ENCODE assay signal across 6 cellular contexts in the genomic region with DNA sequence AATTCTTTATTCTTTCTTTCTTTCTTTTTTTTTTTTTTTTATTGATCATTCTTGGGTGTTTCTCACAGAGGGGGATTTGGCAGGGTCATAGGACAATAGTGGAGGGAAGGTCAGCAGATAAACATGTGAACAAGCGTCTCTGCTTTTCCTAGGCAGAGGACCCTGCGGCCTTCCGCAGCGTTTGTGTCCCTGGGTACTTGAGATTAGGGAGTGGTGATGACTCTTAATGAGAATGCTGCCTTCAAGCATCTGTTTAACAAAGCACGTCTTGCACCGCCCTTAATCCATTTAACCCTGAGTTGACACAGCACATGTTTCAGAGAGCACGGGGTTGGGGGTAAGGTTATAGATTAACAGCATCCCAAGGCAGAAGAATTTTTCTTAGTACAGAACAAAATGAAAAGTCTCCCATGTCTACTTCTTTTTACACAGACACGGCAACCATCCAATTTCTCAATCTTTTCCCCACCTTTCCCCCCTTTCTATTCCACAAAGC. TPM values are rescaled to one million over a fixed set of nuclear protein-coding genes. Genes with fewer than 3 reads are reported as not detected.
DNase-seq lines count a peak whose midpoint lies in the region; ATAC-seq, FAIRE-seq and TF ChIP-seq lines count a peak whose summit lies in the region.
"Not testable (repeated sequence)": the region's sequence is repeated elsewhere in the genome, so short reads cannot be mapped to it uniquely, and the experiment has no call there.

No MANE protein-coding gene starts in this region.

- peak overlapping the region; percentile 42 for H3K27ac Mint-ChIP-seq in Caco-2 (ENCODE audit: unreplicated experiment)
- H3K27ac Mint-ChIP-seq in glutamatergic neuron (ENCODE audit: unreplicated experiment) = peak overlapping the region; percentile 81
- H3K27ac Mint-ChIP-seq in nephron = peak overlapping the region; percentile 55 to 93 (median 87)
- peak overlapping the region; percentile 94 for H3K27ac Mint-ChIP-seq in progenitor cell of endocrine pancreas

- not testable (repeated sequence) for H3K27ac ChIP-seq in K562 (ENCODE audit: extremely low read depth, low read depth, low read length)
- H3K27ac ChIP-seq in keratinocyte (ENCODE audit: control insufficient read depth, insufficient read depth, low read length) = peak overlapping the region; percentile 64

- TF ChIP-seq RAD21 in K562 (CRISPR knock-in tag; conservative IDR thresholded peaks at IDR 0.05 in 1 of 2, IDR thresholded peaks at IDR 0.05 in 1 of 2) = not testable (repeated sequence)

- CTCF ChIA-PET in Caco-2 (lab: Charles Lee); K562 (lab: Yijun Ruan, JAX; ENCODE audit: low intra/inter-chr PET ratio): not testable (repeated sequence)

- WGBS in K562 (ENCODE audit: insufficient coverage, low coverage, missing lambda C conversion rate) = 9% methylated on average over 6 of the region's 8 CpGs

- H3K4me1 Mint-ChIP-seq in Caco-2 (ENCODE audit: low read depth, unreplicated experiment) = not testable (repeated sequence)
- H3K4me1 Mint-ChIP-seq in glutamatergic neuron (ENCODE audit: low read depth, unreplicated experiment) (peaks cover 16% of the 10 kb centered on the region), nephron (peaks cover 24% of the 10 kb centered on the region), progenitor cell of endocrine pancreas (ENCODE audit: low read depth) (peaks cover 19% of the 10 kb centered on the region)

- in situ Hi-C loops in K562 (cut with MboI) = not testable (repeated sequence)

- not testable (repeated sequence) for H3K79me2 ChIP-seq in K562 (ENCODE audit: control insufficient read depth, insufficient read depth, low read length); keratinocyte (ENCODE audit: control insufficient read depth, insufficient read depth, low read length)

- dilution Hi-C loops in keratinocyte (cut with MboI; ENCODE audit: extremely low pct_ligation_motif_present, low sequenced_read_pairs) = not testable (repeated sequence)

- H3K27me3 ChIP-seq in Caco-2 (replicated peaks; ENCODE audit: control insufficient read depth, insufficient read depth, low read length); K562 (ENCODE audit: control insufficient read depth in 2 of 2, insufficient read depth in 2 of 2, low read length in 2 of 2); keratinocyte (ENCODE audit: control insufficient read depth, extremely low read depth, insufficient read depth, low read length): not testable (repeated sequence)

- peak overlapping the region; percentile 9 for H3K4me3 Mint-ChIP-seq in Caco-2 (ENCODE audit: unreplicated experiment)
- H3K4me3 Mint-ChIP-seq in glutamatergic neuron (ENCODE audit: unreplicated experiment) = not testable (repeated sequence)
- H3K4me3 Mint-ChIP-seq in nephron = peak overlapping the region; percentile 21 to 27 (median 23)
- H3K4me3 Mint-ChIP-seq in progenitor cell of endocrine pancreas (ENCODE audit: low read depth) = peak overlapping the region; percentile 24

- not testable (repeated sequence) for FAIRE-seq in K562 (lab: Jason Lieb, UNC); keratinocyte (lab: Jason Lieb, UNC)

- not testable (repeated sequence) for TF ChIP-seq EP300 in K562 (IDR thresholded peaks at IDR 0.05; ENCODE audit: low read length)

- H2AFZ ChIP-seq in K562 (ENCODE audit: low read depth, low read length); keratinocyte (ENCODE audit: control insufficient read depth, low read length): not testable (repeated sequence)

- not testable (repeated sequence) for H3K9ac ChIP-seq in K562 (ENCODE audit: insufficient read depth in 1 of 2, low read depth in 2 of 2, low read length in 2 of 2)
- H3K9ac ChIP-seq in keratinocyte (ENCODE audit: control insufficient read depth, extremely low read depth, insufficient read depth, low read length) = peak overlapping the region; percentile 41

- not testable (repeated sequence) for H3K36me3 ChIP-seq in Caco-2 (ENCODE audit: control insufficient read depth, insufficient read depth, low read length); K562 (ENCODE audit: control insufficient read depth, insufficient read depth, low read length); keratinocyte (ENCODE audit: control insufficient read depth in 2 of 2, extremely low read depth in 1 of 2, insufficient read depth in 2 of 2, low read length in 2 of 2)

- not testable (repeated sequence) for H3K9me3 ChIP-seq in Caco-2; K562 (replicated peaks; ENCODE audit: control insufficient read depth, insufficient read depth, low read depth, low read length); keratinocyte (ENCODE audit: control insufficient read depth, low read depth, low read length)

- not testable (repeated sequence) for H3K27me3 Mint-ChIP-seq in Caco-2 (ENCODE audit: insufficient read depth, unreplicated experiment); nephron (ENCODE audit: low read depth); progenitor cell of endocrine pancreas
- H3K27me3 Mint-ChIP-seq in glutamatergic neuron (ENCODE audit: unreplicated experiment) = peaks cover 16% of the 10 kb centered on the region

- TF ChIP-seq POLR2A in K562 (conservative IDR thresholded peaks at IDR 0.05) = not testable (repeated sequence)

- not testable (repeated sequence) for DNase-seq in Caco-2; K562 (ENCODE audit: extremely low read depth in 1 of 4, low spot score in 3 of 4); glutamatergic neuron; keratinocyte (ENCODE audit: low read depth, low spot score); progenitor cell of endocrine pancreas (ENCODE audit: low spot score, unreplicated experiment)

- H3K4me3 ChIP-seq in Caco-2 (ENCODE audit: low read depth, low read length); K562; keratinocyte (ENCODE audit: control insufficient read depth in 2 of 3, extremely low read depth in 1 of 3, insufficient read depth in 2 of 3, low read depth in 1 of 3, low read length in 3 of 3): not testable (repeated sequence)

- not testable (repeated sequence) for TF ChIP-seq CTCF in Caco-2 (IDR thresholded peaks at IDR 0.05; ENCODE audit: insufficient read depth in 1 of 2, low read depth in 1 of 2, low read length in 1 of 2, severe bottlenecking in 1 of 2, unreplicated experiment in 1 of 2); K562 (IDR thresholded peaks at IDR 0.05 in 2 of 3, conservative IDR thresholded peaks at IDR 0.05 in 1 of 3; ENCODE audit: insufficient read depth in 2 of 3, low read depth in 1 of 3, low read length in 3 of 3); glutamatergic neuron (IDR thresholded peaks at IDR 0.05; ENCODE audit: partially characterized antibody, unreplicated experiment); keratinocyte (optimal IDR thresholded peaks at IDR 0.05 in 1 of 3, IDR thresholded peaks at IDR 0.05 in 1 of 3, conservative IDR thresholded peaks at IDR 0.05 in 1 of 3; ENCODE audit: extremely low read depth in 1 of 3, insufficient read depth in 2 of 3, low read length in 3 of 3); nephron (IDR thresholded peaks at IDR 0.05; ENCODE audit: unreplicated experiment in 3 of 3); progenitor cell of endocrine pancreas (IDR thresholded peaks at IDR 0.05; ENCODE audit: unreplicated experiment)

- not testable (repeated sequence) for BruUV-seq in Caco-2 (replicated peaks; lab: Mats Ljungman, UMichigan); K562 (replicated peaks; lab: Mats Ljungman, UMichigan)

- POLR2A ChIA-PET in Caco-2 (lab: Charles Lee) = not testable (repeated sequence)
- POLR2A ChIA-PET in K562 (lab: Yijun Ruan, JAX) = interaction anchor here (0.6 to 1.3 kb wide), 2 partner anchors 13 to 19 kb away, joined by 3 read pairs; no protein-coding TSS in a partner anchor

- not testable (repeated sequence) for H4K20me1 ChIP-seq in K562 (replicated peaks; ENCODE audit: control insufficient read depth, insufficient read depth, low read length); keratinocyte (ENCODE audit: control insufficient read depth, extremely low read depth, insufficient read depth, low read length)

- not testable (repeated sequence) for H3K9me3 Mint-ChIP-seq in Caco-2 (ENCODE audit: unreplicated experiment); glutamatergic neuron (ENCODE audit: unreplicated experiment); nephron; progenitor cell of endocrine pancreas (ENCODE audit: low read depth)

- not testable (repeated sequence) for ATAC-seq in K562

- H3K36me3 Mint-ChIP-seq in Caco-2 (ENCODE audit: insufficient read depth, unreplicated experiment); nephron (ENCODE audit: low read depth); progenitor cell of endocrine pancreas (ENCODE audit: insufficient read depth): not testable (repeated sequence)
- peaks cover 13% of the 10 kb centered on the region for H3K36me3 Mint-ChIP-seq in glutamatergic neuron (ENCODE audit: unreplicated experiment)

- H3K4me2 ChIP-seq in K562 (ENCODE audit: insufficient read depth, low read length) = not testable (repeated sequence)
- peak overlapping the region; percentile 32 for H3K4me2 ChIP-seq in keratinocyte (ENCODE audit: control insufficient read depth, extremely low read depth, insufficient read depth, low read depth, low read length)

- intact Hi-C loops in Caco-2 (cut with micrococcal nuclease; ENCODE audit: unreplicated experiment); K562 (cut with micrococcal nuclease): not testable (repeated sequence)

- not testable (repeated sequence) for H3K9me1 ChIP-seq in K562 (ENCODE audit: control insufficient read depth, insufficient read depth, low read length); keratinocyte (ENCODE audit: control insufficient read depth, extremely low read depth, insufficient read depth, low read length)

- H3K4me1 ChIP-seq in Caco-2 (peaks cover 23% of the 10 kb centered on the region), K562 (replicated peaks in 1 of 2; ENCODE audit: control insufficient read depth in 2 of 2, insufficient read depth in 2 of 2, low read length in 2 of 2) (peaks cover 4 to 29% of the 10 kb centered on the region in 2 experiments; a peak in 4 of 5 replicates), keratinocyte (ENCODE audit: control insufficient read depth, extremely low read depth, insufficient read depth, low read length) (peaks cover 21% of the 10 kb centered on the region)

RNA-seq across cellular contexts. Expression of gene FAM193B, which starts 5.1 kb away (rescaled TPM):
- 72.9 and 82.7 TPM in 2 replicates for total RNA-seq in Caco-2 (2022)
- total RNA-seq in K562 (2011; cell fraction: chromatin; rRNA removed; ENCODE audit: low replicate concordance) = 296 and 489 TPM in 2 replicates
- total RNA-seq in K562 (2011; cell fraction: nucleolus; rRNA removed) = 300 and 332 TPM in 2 replicates
- 230 and 273 TPM in 2 replicates for total RNA-seq in K562 (2011; cell fraction: nucleoplasm; rRNA removed)
- 33.6 and 53.1 TPM in 2 replicates for total RNA-seq in K562 (2014; rRNA removed)
- total RNA-seq in K562 (2014; rRNA removed; fragmentation: Illumina TruSeq; extraction: Trizol) = 15.2 and 18.0 TPM in 2 replicates
- total RNA-seq in K562 (2015; rRNA removed; fragmentation: Illumina TruSeq; extraction: Trizol) = 31.7 and 37.3 TPM in 2 replicates
- 58.7 and 59.4 TPM in 2 replicates for total RNA-seq in K562 (2021)
- 51.5 and 73.5 TPM in 2 replicates for polyA plus RNA-seq in K562 (2011; rRNA removed)
- polyA plus RNA-seq in K562 (2011; cell fraction: cytosol; rRNA removed) = 30.7 and 38.5 TPM in 2 replicates
- polyA plus RNA-seq in K562 (2011; cell fraction: nucleus; rRNA removed) = 492 and 661 TPM in 2 replicates
- 52.7 and 87.6 TPM in 2 replicates for polyA plus RNA-seq in K562 (2012)
- 44.1 and 45.0 TPM in 2 replicates for polyA plus RNA-seq in K562 (2014; fragmentation: Illumina TruSeq; extraction: Trizol)
- polyA plus RNA-seq in K562 (2014; fragmentation: Nextera tagmentation; extraction: Ambion mirVana) = 1 to 10 TPM; 4.4 to 5.0 TPM
- polyA plus RNA-seq in K562 (2014; rRNA removed) = 73.4 and 76.4 TPM in 2 replicates
- 11.0 and 15.0 TPM in 2 replicates for polyA minus RNA-seq in K562 (2011; rRNA and poly(A)+ RNA removed)
- polyA minus RNA-seq in K562 (2011; cell fraction: cytosol; rRNA and poly(A)+ RNA removed) = 10.5 and 24.3 TPM in 2 replicates
- polyA minus RNA-seq in K562 (2011; cell fraction: nucleus; rRNA and poly(A)+ RNA removed) = 47.3 and 51.4 TPM in 2 replicates
- 227 TPM for total RNA-seq in glutamatergic neuron (ENCODE audit: unreplicated experiment)
- 21.9 to 43.6 TPM (median 27.5 TPM) in 3 replicates for polyA plus RNA-seq in keratinocyte
- 47.7 TPM for polyA plus RNA-seq in keratinocyte (2011; ENCODE audit: low read depth)
- polyA plus RNA-seq in keratinocyte (2011; cell fraction: cytosol; rRNA removed) = 9.1 and 13.2 TPM in 2 replicates
- polyA plus RNA-seq in keratinocyte (2011; cell fraction: nucleus; rRNA removed) = 134 and 149 TPM in 2 replicates
- 19.0 and 59.8 TPM in 2 replicates for polyA plus RNA-seq in keratinocyte (2012; ENCODE audit: low replicate concordance)
- 17.2 to 33.0 TPM (median 26.8 TPM) in 3 replicates for polyA minus RNA-seq in keratinocyte
- polyA minus RNA-seq in keratinocyte (2011; cell fraction: cytosol; rRNA and poly(A)+ RNA removed) = 31.7 TPM
- polyA minus RNA-seq in keratinocyte (2011; cell fraction: nucleus; rRNA and poly(A)+ RNA removed) = 30.3 and 35.2 TPM in 2 replicates
- total RNA-seq in progenitor cell of endocrine pancreas = 163 and 165 TPM in 2 replicates

RNA-seq across cellular contexts. Expression of gene TMED9, which starts 32.5 kb away (rescaled TPM):
- total RNA-seq in Caco-2 (2022) = 236 and 240 TPM in 2 replicates
- total RNA-seq in K562 (2011; cell fraction: chromatin; rRNA removed; ENCODE audit: low replicate concordance) = 151 and 356 TPM in 2 replicates
- 455 and 495 TPM in 2 replicates for total RNA-seq in K562 (2011; cell fraction: nucleolus; rRNA removed)
- 410 and 412 TPM in 2 replicates for total RNA-seq in K562 (2011; cell fraction: nucleoplasm; rRNA removed)
- 90.0 and 98.0 TPM in 2 replicates for total RNA-seq in K562 (2014; rRNA removed)
- total RNA-seq in K562 (2014; rRNA removed; fragmentation: Illumina TruSeq; extraction: Trizol) = 57.1 and 65.9 TPM in 2 replicates
- total RNA-seq in K562 (2015; rRNA removed; fragmentation: Illumina TruSeq; extraction: Trizol) = 72.8 and 73.5 TPM in 2 replicates
- 147 and 173 TPM in 2 replicates for total RNA-seq in K562 (2021)
- polyA plus RNA-seq in K562 (2011; rRNA removed) = 301 and 375 TPM in 2 replicates
- polyA plus RNA-seq in K562 (2011; cell fraction: cytosol; rRNA removed) = 280 and 325 TPM in 2 replicates
- polyA plus RNA-seq in K562 (2011; cell fraction: nucleus; rRNA removed) = 112 and 139 TPM in 2 replicates
- polyA plus RNA-seq in K562 (2012) = 181 and 366 TPM in 2 replicates
- polyA plus RNA-seq in K562 (2014; fragmentation: Illumina TruSeq; extraction: Trizol) = 144 and 168 TPM in 2 replicates
- polyA plus RNA-seq in K562 (2014; fragmentation: Nextera tagmentation; extraction: Ambion mirVana) = 10 to 100 TPM; 43.7 to 53.2 TPM
- polyA plus RNA-seq in K562 (2014; rRNA removed) = 213 and 235 TPM in 2 replicates
- polyA minus RNA-seq in K562 (2011; rRNA and poly(A)+ RNA removed) = 208 and 226 TPM in 2 replicates
- 75.1 and 101 TPM in 2 replicates for polyA minus RNA-seq in K562 (2011; cell fraction: cytosol; rRNA and poly(A)+ RNA removed)
- polyA minus RNA-seq in K562 (2011; cell fraction: nucleus; rRNA and poly(A)+ RNA removed) = 40.4 and 90.7 TPM in 2 replicates
- total RNA-seq in glutamatergic neuron (ENCODE audit: unreplicated experiment) = 94.6 TPM
- 247 to 341 TPM (median 276 TPM) in 3 replicates for polyA plus RNA-seq in keratinocyte
- polyA plus RNA-seq in keratinocyte (2011; ENCODE audit: low read depth) = 98.2 TPM
- 171 and 186 TPM in 2 replicates for polyA plus RNA-seq in keratinocyte (2011; cell fraction: cytosol; rRNA removed)
- polyA plus RNA-seq in keratinocyte (2011; cell fraction: nucleus; rRNA removed) = 366 and 464 TPM in 2 replicates
- polyA plus RNA-seq in keratinocyte (2012; ENCODE audit: low replicate concordance) = 218 and 294 TPM in 2 replicates
- polyA minus RNA-seq in keratinocyte = 212 to 290 TPM (median 232 TPM) in 3 replicates
- polyA minus RNA-seq in keratinocyte (2011; cell fraction: cytosol; rRNA and poly(A)+ RNA removed) = 147 TPM
- 132 and 170 TPM in 2 replicates for polyA minus RNA-seq in keratinocyte (2011; cell fraction: nucleus; rRNA and poly(A)+ RNA removed)
- total RNA-seq in progenitor cell of endocrine pancreas = 161 and 170 TPM in 2 replicates

RNA-seq across cellular contexts. Expression of gene B4GALT7, which starts 40.4 kb away (rescaled TPM):
- total RNA-seq in Caco-2 (2022) = 28.8 and 30.0 TPM in 2 replicates
- 14.2 and 45.7 TPM in 2 replicates for total RNA-seq in K562 (2011; cell fraction: chromatin; rRNA removed; ENCODE audit: low replicate concordance)
- total RNA-seq in K562 (2011; cell fraction: nucleolus; rRNA removed) = 39.6 and 42.7 TPM in 2 replicates
- 25.6 and 30.6 TPM in 2 replicates for total RNA-seq in K562 (2011; cell fraction: nucleoplasm; rRNA removed)
- total RNA-seq in K562 (2014; rRNA removed) = 15.1 and 18.2 TPM in 2 replicates
- total RNA-seq in K562 (2014; rRNA removed; fragmentation: Illumina TruSeq; extraction: Trizol) = 2.3 and 4.6 TPM in 2 replicates
- 9.1 and 9.7 TPM in 2 replicates for total RNA-seq in K562 (2015; rRNA removed; fragmentation: Illumina TruSeq; extraction: Trizol)
- total RNA-seq in K562 (2021) = 17.7 and 18.3 TPM in 2 replicates
- 9.5 and 11.4 TPM in 2 replicates for polyA plus RNA-seq in K562 (2011; rRNA removed)
- polyA plus RNA-seq in K562 (2011; cell fraction: cytosol; rRNA removed) = 12.4 and 32.8 TPM in 2 replicates
- polyA plus RNA-seq in K562 (2011; cell fraction: nucleus; rRNA removed) = 18.8 and 34.8 TPM in 2 replicates
- polyA plus RNA-seq in K562 (2012) = 11.7 and 19.4 TPM in 2 replicates
- 8.8 and 14.6 TPM in 2 replicates for polyA plus RNA-seq in K562 (2014; fragmentation: Illumina TruSeq; extraction: Trizol)
- under 1 TPM; 0.34 to 0.88 TPM for polyA plus RNA-seq in K562 (2014; fragmentation: Nextera tagmentation; extraction: Ambion mirVana)
- 15.0 and 16.6 TPM in 2 replicates for polyA plus RNA-seq in K562 (2014; rRNA removed)
- 3.1 and 5.6 TPM in 2 replicates for polyA minus RNA-seq in K562 (2011; rRNA and poly(A)+ RNA removed)
- polyA minus RNA-seq in K562 (2011; cell fraction: cytosol; rRNA and poly(A)+ RNA removed) = 7.4 and 7.8 TPM in 2 replicates
- polyA minus RNA-seq in K562 (2011; cell fraction: nucleus; rRNA and poly(A)+ RNA removed) = 12.8 and 18.5 TPM in 2 replicates
- 29.3 TPM for total RNA-seq in glutamatergic neuron (ENCODE audit: unreplicated experiment)
- 15.7 to 34.9 TPM (median 19.6 TPM) in 3 replicates for polyA plus RNA-seq in keratinocyte
- 5.9 TPM for polyA plus RNA-seq in keratinocyte (2011; ENCODE audit: low read depth)
- polyA plus RNA-seq in keratinocyte (2011; cell fraction: cytosol; rRNA removed) = 12.8 and 31.9 TPM in 2 replicates
- polyA plus RNA-seq in keratinocyte (2011; cell fraction: nucleus; rRNA removed) = 31.7 and 48.7 TPM in 2 replicates
- polyA plus RNA-seq in keratinocyte (2012; ENCODE audit: low replicate concordance) = 13.5 and 22.6 TPM in 2 replicates
- 14.1 to 28.0 TPM (median 23.3 TPM) in 3 replicates for polyA minus RNA-seq in keratinocyte
- polyA minus RNA-seq in keratinocyte (2011; cell fraction: cytosol; rRNA and poly(A)+ RNA removed) = 37.0 TPM
- 20.7 and 23.7 TPM in 2 replicates for polyA minus RNA-seq in keratinocyte (2011; cell fraction: nucleus; rRNA and poly(A)+ RNA removed)
- total RNA-seq in progenitor cell of endocrine pancreas = 33.4 and 38.8 TPM in 2 replicates

RNA-seq across cellular contexts. Expression of gene DDX41, which starts 42.7 kb away (rescaled TPM):
- total RNA-seq in Caco-2 (2022) (116 and 137 TPM in 2 replicates), K562 (2014; rRNA removed) (284 and 396 TPM in 2 replicates), K562 (2014; rRNA removed; fragmentation: Illumina TruSeq; extraction: Trizol) (41.4 and 53.7 TPM in 2 replicates), K562 (2015; rRNA removed; fragmentation: Illumina TruSeq; extraction: Trizol) (97.1 and 116 TPM in 2 replicates), K562 (2021) (164 and 167 TPM in 2 replicates), glutamatergic neuron (ENCODE audit: unreplicated experiment) (125 TPM), progenitor cell of endocrine pancreas (88.4 and 93.1 TPM in 2 replicates)
- total RNA-seq in K562 (2011; cell fraction: chromatin; rRNA removed; ENCODE audit: low replicate concordance) = 156 and 392 TPM in 2 replicates
- 235 and 242 TPM in 2 replicates for total RNA-seq in K562 (2011; cell fraction: nucleolus; rRNA removed)
- total RNA-seq in K562 (2011; cell fraction: nucleoplasm; rRNA removed) = 123 and 170 TPM in 2 replicates
- polyA plus RNA-seq in K562 (2011; rRNA removed) (138 and 148 TPM in 2 replicates), K562 (2014; fragmentation: Illumina TruSeq; extraction: Trizol) (94.9 and 113 TPM in 2 replicates), K562 (2014; fragmentation: Nextera tagmentation; extraction: Ambion mirVana) (10 to 100 TPM; 38.2 to 60.1 TPM), K562 (2014; rRNA removed) (234 and 236 TPM in 2 replicates), keratinocyte (71.3 to 95.8 TPM (median 81.7 TPM) in 3 replicates)
- polyA plus RNA-seq in K562 (2011; cell fraction: cytosol; rRNA removed) = 199 and 327 TPM in 2 replicates
- polyA plus RNA-seq in K562 (2011; cell fraction: nucleus; rRNA removed) = 545 and 753 TPM in 2 replicates
- 166 and 178 TPM in 2 replicates for polyA plus RNA-seq in K562 (2012)
- 143 and 154 TPM in 2 replicates for polyA minus RNA-seq in K562 (2011; rRNA and poly(A)+ RNA removed)
- 157 and 376 TPM in 2 replicates for polyA minus RNA-seq in K562 (2011; cell fraction: cytosol; rRNA and poly(A)+ RNA removed)
- polyA minus RNA-seq in K562 (2011; cell fraction: nucleus; rRNA and poly(A)+ RNA removed) = 191 and 218 TPM in 2 replicates
- 49.8 TPM for polyA plus RNA-seq in keratinocyte (2011; ENCODE audit: low read depth)
- polyA plus RNA-seq in keratinocyte (2011; cell fraction: cytosol; rRNA removed) = 52.7 and 109 TPM in 2 replicates
- polyA plus RNA-seq in keratinocyte (2011; cell fraction: nucleus; rRNA removed) = 123 and 141 TPM in 2 replicates
- polyA plus RNA-seq in keratinocyte (2012; ENCODE audit: low replicate concordance) = 60.4 and 119 TPM in 2 replicates
- 72.8 to 95.0 TPM (median 76.2 TPM) in 3 replicates for polyA minus RNA-seq in keratinocyte
- polyA minus RNA-seq in keratinocyte (2011; cell fraction: cytosol; rRNA and poly(A)+ RNA removed) = 368 TPM
- 66.2 and 69.3 TPM in 2 replicates for polyA minus RNA-seq in keratinocyte (2011; cell fraction: nucleus; rRNA and poly(A)+ RNA removed)

RNA-seq across cellular contexts. Expression of gene DOK3, which starts 49.9 kb away (rescaled TPM):
- 7.9 and 10.1 TPM in 2 replicates for total RNA-seq in Caco-2 (2022)
- 31.3 and 80.0 TPM in 2 replicates for total RNA-seq in K562 (2011; cell fraction: chromatin; rRNA removed; ENCODE audit: low replicate concordance)
- 40.8 and 45.7 TPM in 2 replicates for total RNA-seq in K562 (2011; cell fraction: nucleolus; rRNA removed)
- 31.9 and 45.3 TPM in 2 replicates for total RNA-seq in K562 (2011; cell fraction: nucleoplasm; rRNA removed)
- total RNA-seq in K562 (2014; rRNA removed) = 9.2 and 11.0 TPM in 2 replicates
- 2.0 TPM in 2 replicates for total RNA-seq in K562 (2014; rRNA removed; fragmentation: Illumina TruSeq; extraction: Trizol)
- 5.9 and 7.2 TPM in 2 replicates for total RNA-seq in K562 (2015; rRNA removed; fragmentation: Illumina TruSeq; extraction: Trizol)
- 15.7 and 21.1 TPM in 2 replicates for total RNA-seq in K562 (2021)
- 8.0 and 16.1 TPM in 2 replicates for polyA plus RNA-seq in K562 (2011; rRNA removed)
- polyA plus RNA-seq in K562 (2011; cell fraction: cytosol; rRNA removed) = 15.1 and 21.5 TPM in 2 replicates
- 70.3 and 111 TPM in 2 replicates for polyA plus RNA-seq in K562 (2011; cell fraction: nucleus; rRNA removed)
- 14.5 and 23.5 TPM in 2 replicates for polyA plus RNA-seq in K562 (2012)
- 10.1 and 12.5 TPM in 2 replicates for polyA plus RNA-seq in K562 (2014; fragmentation: Illumina TruSeq; extraction: Trizol)
- 1 to 10 TPM; 1.3 to 1.7 TPM for polyA plus RNA-seq in K562 (2014; fragmentation: Nextera tagmentation; extraction: Ambion mirVana)
- 16.9 and 23.0 TPM in 2 replicates for polyA plus RNA-seq in K562 (2014; rRNA removed)
- 3.9 and 4.1 TPM in 2 replicates for polyA minus RNA-seq in K562 (2011; rRNA and poly(A)+ RNA removed)
- 7.4 and 11.9 TPM in 2 replicates for polyA minus RNA-seq in K562 (2011; cell fraction: cytosol; rRNA and poly(A)+ RNA removed)
- 18.3 and 19.9 TPM in 2 replicates for polyA minus RNA-seq in K562 (2011; cell fraction: nucleus; rRNA and poly(A)+ RNA removed)
- 29.2 TPM for total RNA-seq in glutamatergic neuron (ENCODE audit: unreplicated experiment)
- 1.5 to 3.6 TPM (median 1.7 TPM) in 3 replicates for polyA plus RNA-seq in keratinocyte
- polyA plus RNA-seq in keratinocyte (2011; ENCODE audit: low read depth) = 0.84 TPM
- 1.2 and 1.4 TPM in 2 replicates for polyA plus RNA-seq in keratinocyte (2011; cell fraction: cytosol; rRNA removed)
- 12.7 and 16.8 TPM in 2 replicates for polyA plus RNA-seq in keratinocyte (2011; cell fraction: nucleus; rRNA removed)
- polyA plus RNA-seq in keratinocyte (2012; ENCODE audit: low replicate concordance) = 1.2 and 2.1 TPM in 2 replicates
- polyA minus RNA-seq in keratinocyte = 0.75 to 2.6 TPM (median 2.5 TPM) in 3 replicates
- not detected for polyA minus RNA-seq in keratinocyte (2011; cell fraction: cytosol; rRNA and poly(A)+ RNA removed)
- 4.9 and 5.4 TPM in 2 replicates for polyA minus RNA-seq in keratinocyte (2011; cell fraction: nucleus; rRNA and poly(A)+ RNA removed)
- 11.6 and 13.7 TPM in 2 replicates for total RNA-seq in progenitor cell of endocrine pancreas

Comparison
In these comparisons a context has a peak if more than half of its experiments do, and no peak if none do; other contexts are left out.
1. H3K27ac Mint-ChIP-seq: peak in every context shown above with its lines; median percentile 94 in progenitor cell of endocrine pancreas; 87 in nephron; 81 in glutamatergic neuron; 42 in Caco-2.